ENCODE assay signal across 1 cellular context in the genomic region with DNA sequence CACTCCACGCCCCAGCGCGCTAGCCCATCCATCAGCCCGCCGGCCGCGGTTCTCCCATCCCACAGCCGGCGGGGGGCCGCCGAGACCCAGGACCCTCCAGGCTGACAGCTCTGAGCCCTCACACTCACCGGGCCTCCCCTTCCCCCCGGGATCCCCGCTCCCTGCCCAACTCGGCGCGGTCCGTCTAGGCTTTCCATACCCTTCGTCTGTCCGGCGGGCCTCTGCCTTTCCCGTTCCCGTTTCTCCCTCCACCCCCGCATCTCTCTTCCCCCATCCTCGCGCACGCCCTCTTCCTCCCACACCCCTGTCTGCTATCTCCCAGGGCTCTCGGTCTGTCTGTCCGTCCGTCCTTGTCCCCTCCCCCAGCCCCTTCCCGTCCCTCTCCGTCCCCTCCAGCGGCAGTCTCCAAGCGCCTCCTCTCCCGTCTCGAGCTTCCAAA.
TF ChIP-seq lines count a peak whose summit lies in the region.

No MANE protein-coding gene starts in this region.

TF ChIP-seq in HepG2, 621 proteins besides CTCF, POLR2A, EP300 and RAD21 (continued from another document and continues in another):
- TF ChIP-seq, protein P1, sequence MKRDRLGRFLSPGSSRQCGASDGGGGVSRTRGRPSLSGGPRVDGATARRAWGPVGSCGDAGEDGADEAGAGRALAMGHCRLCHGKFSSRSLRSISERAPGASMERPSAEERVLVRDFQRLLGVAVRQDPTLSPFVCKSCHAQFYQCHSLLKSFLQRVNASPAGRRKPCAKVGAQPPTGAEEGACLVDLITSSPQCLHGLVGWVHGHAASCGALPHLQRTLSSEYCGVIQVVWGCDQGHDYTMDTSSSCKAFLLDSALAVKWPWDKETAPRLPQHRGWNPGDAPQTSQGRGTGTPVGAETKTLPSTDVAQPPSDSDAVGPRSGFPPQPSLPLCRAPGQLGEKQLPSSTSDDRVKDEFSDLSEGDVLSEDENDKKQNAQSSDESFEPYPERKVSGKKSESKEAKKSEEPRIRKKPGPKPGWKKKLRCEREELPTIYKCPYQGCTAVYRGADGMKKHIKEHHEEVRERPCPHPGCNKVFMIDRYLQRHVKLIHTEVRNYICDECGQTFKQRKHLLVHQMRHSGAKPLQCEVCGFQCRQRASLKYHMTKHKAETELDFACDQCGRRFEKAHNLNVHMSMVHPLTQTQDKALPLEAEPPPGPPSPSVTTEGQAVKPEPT (CRISPR knock-in tag; IDR thresholded peaks at IDR 0.05; ENCODE audit: low read depth): no peak
- TF ChIP-seq ZNF841 (CRISPR knock-in tag; IDR thresholded peaks at IDR 0.05; ENCODE audit: borderline replicate concordance) (no peak), HOXA7 (CRISPR knock-in tag; IDR thresholded peaks at IDR 0.05) (0 out of 2 replicates have a peak, but pooled peaks have one; percentile 30), ZC3H4 (CRISPR knock-in tag; IDR thresholded peaks at IDR 0.05; ENCODE audit: borderline replicate concordance) (no peak), ZNF747 (CRISPR knock-in tag; IDR thresholded peaks at IDR 0.05; ENCODE audit: borderline replicate concordance) (no peak), ZNF605 (CRISPR knock-in tag; IDR thresholded peaks at IDR 0.05) (no peak), LCORL (IDR thresholded peaks at IDR 0.05) (no peak), LCORL (CRISPR knock-in tag; IDR thresholded peaks at IDR 0.05) (no peak), HOXA9 (CRISPR knock-in tag; IDR thresholded peaks at IDR 0.05; ENCODE audit: borderline replicate concordance) (no peak), SRSF9 (IDR thresholded peaks at IDR 0.05; ENCODE audit: borderline replicate concordance, insufficient read depth, low read depth, low read length, poor library complexity, severe bottlenecking) (no peak), ZNF569 (CRISPR knock-in tag; IDR thresholded peaks at IDR 0.05; ENCODE audit: borderline replicate concordance) (no peak), ZNF441 (CRISPR knock-in tag; IDR thresholded peaks at IDR 0.05; ENCODE audit: borderline replicate concordance) (no peak), MED1 (CRISPR knock-in tag; IDR thresholded peaks at IDR 0.05) (no peak), ZBTB38 (CRISPR knock-in tag; IDR thresholded peaks at IDR 0.05) (peak; percentile 83), FOXM1 (CRISPR knock-in tag; IDR thresholded peaks at IDR 0.05) (no peak), TBX3 (IDR thresholded peaks at IDR 0.05; ENCODE audit: borderline replicate concordance) (no peak), KLF15 (CRISPR knock-in tag; IDR thresholded peaks at IDR 0.05; ENCODE audit: borderline replicate concordance) (no peak), KDM6A (CRISPR knock-in tag; IDR thresholded peaks at IDR 0.05; ENCODE audit: low read depth) (no peak), IKZF1 (IDR thresholded peaks at IDR 0.05) (0 out of 2 replicates have a peak, but pooled peaks have one; percentile 20)
- TF ChIP-seq, protein P2, sequence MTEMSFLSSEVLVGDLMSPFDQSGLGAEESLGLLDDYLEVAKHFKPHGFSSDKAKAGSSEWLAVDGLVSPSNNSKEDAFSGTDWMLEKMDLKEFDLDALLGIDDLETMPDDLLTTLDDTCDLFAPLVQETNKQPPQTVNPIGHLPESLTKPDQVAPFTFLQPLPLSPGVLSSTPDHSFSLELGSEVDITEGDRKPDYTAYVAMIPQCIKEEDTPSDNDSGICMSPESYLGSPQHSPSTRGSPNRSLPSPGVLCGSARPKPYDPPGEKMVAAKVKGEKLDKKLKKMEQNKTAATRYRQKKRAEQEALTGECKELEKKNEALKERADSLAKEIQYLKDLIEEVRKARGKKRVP (CRISPR knock-in tag; IDR thresholded peaks at IDR 0.05): peak in 1 of 2 experiments; percentile 28; a peak in 1 of 4 replicates
- TF ChIP-seq, protein P3, sequence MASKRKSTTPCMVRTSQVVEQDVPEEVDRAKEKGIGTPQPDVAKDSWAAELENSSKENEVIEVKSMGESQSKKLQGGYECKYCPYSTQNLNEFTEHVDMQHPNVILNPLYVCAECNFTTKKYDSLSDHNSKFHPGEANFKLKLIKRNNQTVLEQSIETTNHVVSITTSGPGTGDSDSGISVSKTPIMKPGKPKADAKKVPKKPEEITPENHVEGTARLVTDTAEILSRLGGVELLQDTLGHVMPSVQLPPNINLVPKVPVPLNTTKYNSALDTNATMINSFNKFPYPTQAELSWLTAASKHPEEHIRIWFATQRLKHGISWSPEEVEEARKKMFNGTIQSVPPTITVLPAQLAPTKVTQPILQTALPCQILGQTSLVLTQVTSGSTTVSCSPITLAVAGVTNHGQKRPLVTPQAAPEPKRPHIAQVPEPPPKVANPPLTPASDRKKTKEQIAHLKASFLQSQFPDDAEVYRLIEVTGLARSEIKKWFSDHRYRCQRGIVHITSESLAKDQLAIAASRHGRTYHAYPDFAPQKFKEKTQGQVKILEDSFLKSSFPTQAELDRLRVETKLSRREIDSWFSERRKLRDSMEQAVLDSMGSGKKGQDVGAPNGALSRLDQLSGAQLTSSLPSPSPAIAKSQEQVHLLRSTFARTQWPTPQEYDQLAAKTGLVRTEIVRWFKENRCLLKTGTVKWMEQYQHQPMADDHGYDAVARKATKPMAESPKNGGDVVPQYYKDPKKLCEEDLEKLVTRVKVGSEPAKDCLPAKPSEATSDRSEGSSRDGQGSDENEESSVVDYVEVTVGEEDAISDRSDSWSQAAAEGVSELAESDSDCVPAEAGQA (IDR thresholded peaks at IDR 0.05; ENCODE audit: low read depth): 0 out of 2 replicates have a peak, but pooled peaks have one; percentile 8
- TF ChIP-seq, protein P3 (CRISPR knock-in tag; IDR thresholded peaks at IDR 0.05; ENCODE audit: borderline replicate concordance): no peak
- TF ChIP-seq, protein P4, sequence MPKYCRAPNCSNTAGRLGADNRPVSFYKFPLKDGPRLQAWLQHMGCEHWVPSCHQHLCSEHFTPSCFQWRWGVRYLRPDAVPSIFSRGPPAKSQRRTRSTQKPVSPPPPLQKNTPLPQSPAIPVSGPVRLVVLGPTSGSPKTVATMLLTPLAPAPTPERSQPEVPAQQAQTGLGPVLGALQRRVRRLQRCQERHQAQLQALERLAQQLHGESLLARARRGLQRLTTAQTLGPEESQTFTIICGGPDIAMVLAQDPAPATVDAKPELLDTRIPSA (CRISPR knock-in tag; IDR thresholded peaks at IDR 0.05; ENCODE audit: borderline replicate concordance): 0 out of 2 replicates have a peak, but pooled peaks have one; percentile 88
- TF ChIP-seq, protein P5, sequence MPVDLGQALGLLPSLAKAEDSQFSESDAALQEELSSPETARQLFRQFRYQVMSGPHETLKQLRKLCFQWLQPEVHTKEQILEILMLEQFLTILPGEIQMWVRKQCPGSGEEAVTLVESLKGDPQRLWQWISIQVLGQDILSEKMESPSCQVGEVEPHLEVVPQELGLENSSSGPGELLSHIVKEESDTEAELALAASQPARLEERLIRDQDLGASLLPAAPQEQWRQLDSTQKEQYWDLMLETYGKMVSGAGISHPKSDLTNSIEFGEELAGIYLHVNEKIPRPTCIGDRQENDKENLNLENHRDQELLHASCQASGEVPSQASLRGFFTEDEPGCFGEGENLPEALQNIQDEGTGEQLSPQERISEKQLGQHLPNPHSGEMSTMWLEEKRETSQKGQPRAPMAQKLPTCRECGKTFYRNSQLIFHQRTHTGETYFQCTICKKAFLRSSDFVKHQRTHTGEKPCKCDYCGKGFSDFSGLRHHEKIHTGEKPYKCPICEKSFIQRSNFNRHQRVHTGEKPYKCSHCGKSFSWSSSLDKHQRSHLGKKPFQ (CRISPR knock-in tag; IDR thresholded peaks at IDR 0.05; ENCODE audit: insufficient replicate concordance): no peak
- TF ChIP-seq, protein P6, sequence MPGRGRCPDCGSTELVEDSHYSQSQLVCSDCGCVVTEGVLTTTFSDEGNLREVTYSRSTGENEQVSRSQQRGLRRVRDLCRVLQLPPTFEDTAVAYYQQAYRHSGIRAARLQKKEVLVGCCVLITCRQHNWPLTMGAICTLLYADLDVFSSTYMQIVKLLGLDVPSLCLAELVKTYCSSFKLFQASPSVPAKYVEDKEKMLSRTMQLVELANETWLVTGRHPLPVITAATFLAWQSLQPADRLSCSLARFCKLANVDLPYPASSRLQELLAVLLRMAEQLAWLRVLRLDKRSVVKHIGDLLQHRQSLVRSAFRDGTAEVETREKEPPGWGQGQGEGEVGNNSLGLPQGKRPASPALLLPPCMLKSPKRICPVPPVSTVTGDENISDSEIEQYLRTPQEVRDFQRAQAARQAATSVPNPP (CRISPR knock-in tag; IDR thresholded peaks at IDR 0.05): no peak
- TF ChIP-seq, protein P7, sequence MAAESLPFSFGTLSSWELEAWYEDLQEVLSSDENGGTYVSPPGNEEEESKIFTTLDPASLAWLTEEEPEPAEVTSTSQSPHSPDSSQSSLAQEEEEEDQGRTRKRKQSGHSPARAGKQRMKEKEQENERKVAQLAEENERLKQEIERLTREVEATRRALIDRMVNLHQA (CRISPR knock-in tag; IDR thresholded peaks at IDR 0.05): no peak
- TF ChIP-seq, protein P8, sequence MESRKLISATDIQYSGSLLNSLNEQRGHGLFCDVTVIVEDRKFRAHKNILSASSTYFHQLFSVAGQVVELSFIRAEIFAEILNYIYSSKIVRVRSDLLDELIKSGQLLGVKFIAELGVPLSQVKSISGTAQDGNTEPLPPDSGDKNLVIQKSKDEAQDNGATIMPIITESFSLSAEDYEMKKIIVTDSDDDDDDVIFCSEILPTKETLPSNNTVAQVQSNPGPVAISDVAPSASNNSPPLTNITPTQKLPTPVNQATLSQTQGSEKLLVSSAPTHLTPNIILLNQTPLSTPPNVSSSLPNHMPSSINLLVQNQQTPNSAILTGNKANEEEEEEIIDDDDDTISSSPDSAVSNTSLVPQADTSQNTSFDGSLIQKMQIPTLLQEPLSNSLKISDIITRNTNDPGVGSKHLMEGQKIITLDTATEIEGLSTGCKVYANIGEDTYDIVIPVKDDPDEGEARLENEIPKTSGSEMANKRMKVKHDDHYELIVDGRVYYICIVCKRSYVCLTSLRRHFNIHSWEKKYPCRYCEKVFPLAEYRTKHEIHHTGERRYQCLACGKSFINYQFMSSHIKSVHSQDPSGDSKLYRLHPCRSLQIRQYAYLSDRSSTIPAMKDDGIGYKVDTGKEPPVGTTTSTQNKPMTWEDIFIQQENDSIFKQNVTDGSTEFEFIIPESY (CRISPR knock-in tag; IDR thresholded peaks at IDR 0.05): no peak
- TF ChIP-seq, protein P9, sequence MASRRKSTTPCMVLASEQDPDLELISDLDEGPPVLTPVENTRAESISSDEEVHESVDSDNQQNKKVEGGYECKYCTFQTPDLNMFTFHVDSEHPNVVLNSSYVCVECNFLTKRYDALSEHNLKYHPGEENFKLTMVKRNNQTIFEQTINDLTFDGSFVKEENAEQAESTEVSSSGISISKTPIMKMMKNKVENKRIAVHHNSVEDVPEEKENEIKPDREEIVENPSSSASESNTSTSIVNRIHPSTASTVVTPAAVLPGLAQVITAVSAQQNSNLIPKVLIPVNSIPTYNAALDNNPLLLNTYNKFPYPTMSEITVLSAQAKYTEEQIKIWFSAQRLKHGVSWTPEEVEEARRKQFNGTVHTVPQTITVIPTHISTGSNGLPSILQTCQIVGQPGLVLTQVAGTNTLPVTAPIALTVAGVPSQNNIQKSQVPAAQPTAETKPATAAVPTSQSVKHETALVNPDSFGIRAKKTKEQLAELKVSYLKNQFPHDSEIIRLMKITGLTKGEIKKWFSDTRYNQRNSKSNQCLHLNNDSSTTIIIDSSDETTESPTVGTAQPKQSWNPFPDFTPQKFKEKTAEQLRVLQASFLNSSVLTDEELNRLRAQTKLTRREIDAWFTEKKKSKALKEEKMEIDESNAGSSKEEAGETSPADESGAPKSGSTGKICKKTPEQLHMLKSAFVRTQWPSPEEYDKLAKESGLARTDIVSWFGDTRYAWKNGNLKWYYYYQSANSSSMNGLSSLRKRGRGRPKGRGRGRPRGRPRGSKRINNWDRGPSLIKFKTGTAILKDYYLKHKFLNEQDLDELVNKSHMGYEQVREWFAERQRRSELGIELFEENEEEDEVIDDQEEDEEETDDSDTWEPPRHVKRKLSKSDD (CRISPR knock-in tag; IDR thresholded peaks at IDR 0.05; ENCODE audit: low read depth): peak; percentile 59; the same call in 1 of the 2 replicates
